8 cellular contexts compared by ENCODE assay signal in genomic region chr11:119169272-119169719, GRCh38. TPM values are rescaled to one million over a fixed set of nuclear protein-coding genes. Genes with fewer than 3 reads are reported as not detected.
DNase-seq lines count a peak whose midpoint lies in the region; ATAC-seq and TF ChIP-seq lines count a peak whose summit lies in the region.

No MANE protein-coding gene starts in this region.

- H3K4me3 ChIP-seq in GM12864 (ENCODE audit: low read depth, low read length) (peak overlapping the region; percentile 77), SK-N-SH (ENCODE audit: low read depth in 2 of 2, low read length in 1 of 2) (peak overlapping the region; percentile 61 to 76), lower leg skin (ENCODE audit: low read depth, poor library complexity, severe bottlenecking) (peak overlapping the region; percentile 74)

- H3K79me2 ChIP-seq in SK-N-SH (ENCODE audit: insufficient read depth) = no peaks in the 10 kb centered on the region

- 51% methylated on average over 7 of the region's 15 CpGs for WGBS in SK-N-SH (ENCODE audit: low lambda C conversion rate)
- WGBS in lower leg skin, 2 donors = 5 to 8% methylated on average over 15 of the region's 15 CpGs

- peak overlapping the region; percentile 88 for H3K4me3 Mint-ChIP-seq in dendritic cell treated with granulocyte-macrophage colony-stimulating factor and Interleukin-4, amounts not matched to agents 40 ng/mL and 50 ng/mL, for 4 days

- H3K9me3 ChIP-seq in SK-N-SH = no peaks in the 10 kb centered on the region

- peak overlapping the region; percentile 95; the same call in 1 of the 2 replicates for H2AFZ ChIP-seq in SK-N-SH (ENCODE audit: low read depth)

- TF ChIP-seq EP300 in SK-N-SH (IDR thresholded peaks at IDR 0.05; ENCODE audit: borderline replicate concordance in 1 of 2, low read depth in 1 of 2, low read length in 1 of 2) = no peak

- H3K27ac ChIP-seq in SK-N-SH (ENCODE audit: low read depth in 2 of 2, low read length in 1 of 2) = peak overlapping the region; percentile 55 to 74

- H3K36me3 ChIP-seq in SK-N-SH (replicated peaks in 1 of 2; ENCODE audit: control insufficient read depth in 1 of 2, insufficient read depth in 2 of 2, low read length in 1 of 2) = peaks cover 0 to 6% of the 10 kb centered on the region in 2 experiments

- H3K9me3 Mint-ChIP-seq in dendritic cell treated with granulocyte-macrophage colony-stimulating factor and Interleukin-4, amounts not matched to agents 40 ng/mL and 50 ng/mL, for 4 days = no peaks in the 10 kb centered on the region

- H3K4me1 Mint-ChIP-seq in dendritic cell treated with granulocyte-macrophage colony-stimulating factor and Interleukin-4, amounts not matched to agents 40 ng/mL and 50 ng/mL, for 4 days (ENCODE audit: low read depth) = peaks cover 35% of the 10 kb centered on the region

- H3K36me3 Mint-ChIP-seq in dendritic cell treated with granulocyte-macrophage colony-stimulating factor and Interleukin-4, amounts not matched to agents 40 ng/mL and 50 ng/mL, for 4 days (ENCODE audit: low read depth) = peaks cover 12% of the 10 kb centered on the region

- no peaks in the 10 kb centered on the region for H4K20me1 ChIP-seq in SK-N-SH (ENCODE audit: insufficient read depth)

- peaks cover 5 to 8% of the 10 kb centered on the region in 2 experiments; a peak in 2 of 4 replicates for H3K4me1 ChIP-seq in SK-N-SH (ENCODE audit: control insufficient read depth in 1 of 2, insufficient read depth in 2 of 2, low read depth in 1 of 2, low read length in 1 of 2)

- no peak for TF ChIP-seq CTCF in GM12864 (IDR thresholded peaks at IDR 0.05; ENCODE audit: low read depth, low read length, missing control alignments)
- no peak for TF ChIP-seq CTCF in SK-N-SH (IDR thresholded peaks at IDR 0.05)
- no peak for TF ChIP-seq CTCF in lower leg skin (IDR thresholded peaks at IDR 0.05)

- no peaks in the 10 kb centered on the region for H3K9me2 ChIP-seq in SK-N-SH

- TF ChIP-seq POLR2A in lower leg skin (IDR thresholded peaks at IDR 0.05) = no peak

- no peak for TF ChIP-seq RAD21 in SK-N-SH (IDR thresholded peaks at IDR 0.05; ENCODE audit: low read length)

- peak overlapping the region; percentile 88 for H3K27ac Mint-ChIP-seq in dendritic cell treated with granulocyte-macrophage colony-stimulating factor and Interleukin-4, amounts not matched to agents 40 ng/mL and 50 ng/mL, for 4 days

- DNase-seq in GM12864 (ENCODE audit: low read depth) = peak; percentile 24
- DNase-seq in SK-N-SH = no peak
- no peak for DNase-seq in lower leg skin (ENCODE audit: low spot score in 2 of 2)
- peak; percentile 9 for DNase-seq in stimulated activated CD8-positive, alpha-beta memory T cell treated with anti-CD3 and anti-CD28 coated beads, Interleukin-4, amount 100 ng/mL, for 24 hours (ENCODE audit: low read depth)
- no peak for DNase-seq in amniotic stem cell (lab: John Stamatoyannopoulos, UW)
- DNase-seq in activated gamma-delta T cell (lab: John Stamatoyannopoulos, UW) = no peak

- no peaks in the 10 kb centered on the region for H3K27me3 ChIP-seq in SK-N-SH (ENCODE audit: insufficient read depth)

- no peaks in the 10 kb centered on the region for H3K27me3 Mint-ChIP-seq in dendritic cell treated with granulocyte-macrophage colony-stimulating factor and Interleukin-4, amounts not matched to agents 40 ng/mL and 50 ng/mL, for 4 days

- peak overlapping the region; percentile 97 for H3K4me2 ChIP-seq in SK-N-SH

- CTCF ChIA-PET in SK-N-SH (lab: Yijun Ruan, JAX) = interaction anchor here (0.6 to 3.2 kb wide), 23 partner anchors 8 to 205 kb away, joined by 3 to 32 read pairs (median 5); partner anchors contain the start of genes CBL and NHERF4

- intact Hi-C loops in dendritic cell treated with granulocyte-macrophage colony-stimulating factor and Interleukin-4, amounts not matched to agents 40 ng/mL and 50 ng/mL, for 4 days (cut with micrococcal nuclease) = loop anchor here (2.0 kb wide), 1 partner anchor 28 kb away; no protein-coding TSS in a partner anchor
- intact Hi-C loops in lower leg skin (cut with DNase I; ENCODE audit: low total_unique reads) = no loop called here

- H3K9ac ChIP-seq in SK-N-SH = peak overlapping the region; percentile 86

- peaks cover 12% of the 10 kb centered on the region for H3F3A ChIP-seq in SK-N-SH (replicated peaks; ENCODE audit: insufficient read depth)

- POLR2A ChIA-PET in SK-N-SH (lab: Yijun Ruan, JAX) = interaction anchor here (1.0 to 1.2 kb wide), 3 partner anchors 9 to 67 kb away, joined by 3 to 4 read pairs (median 3); partner anchors contain the start of gene C2CD2L

- ATAC-seq in HG02798 (IDR thresholded peaks at IDR 0.05; ENCODE audit: poor library complexity, unreplicated experiment) = peak; percentile 18

TF ChIP-seq in SK-N-SH, 30 proteins besides CTCF, POLR2A, EP300 and RAD21:
- no peak for TF ChIP-seq MAX (IDR thresholded peaks at IDR 0.05; ENCODE audit: low read depth)

RNA-seq across cellular contexts. Expression of gene NLRX1, which starts 0.8 kb away (rescaled TPM):
- 13.7 and 13.8 TPM in 2 replicates for polyA plus RNA-seq in SK-N-SH (2012; rRNA removed)
- 4.3 and 8.4 TPM in 2 replicates for polyA plus RNA-seq in SK-N-SH (2012; cell fraction: cytosol; rRNA removed)
- 18.5 and 18.6 TPM in 2 replicates for polyA plus RNA-seq in SK-N-SH (2012; cell fraction: nucleus; rRNA removed)
- total RNA-seq in lower leg skin = 10 to 100 TPM; 31.4 to 58.0 (median 47.1) TPM

RNA-seq across cellular contexts. Expression of gene NHERF4, which starts 16.0 kb away (rescaled TPM):
- polyA plus RNA-seq in SK-N-SH (2012; rRNA removed) = not detected in 2 replicates
- polyA plus RNA-seq in SK-N-SH (2012; cell fraction: cytosol; rRNA removed) = not detected in 2 replicates
- polyA plus RNA-seq in SK-N-SH (2012; cell fraction: nucleus; rRNA removed) = 0.05 and 0.17 TPM in 2 replicates
- under 1 TPM in 2 of 4 donors, not detected in 2; 0.27 to 0.53 TPM for total RNA-seq in lower leg skin

RNA-seq across cellular contexts. Expression of gene ABCG4, which starts 20.4 kb away (rescaled TPM):
- 0.50 and 0.72 TPM in 2 replicates for polyA plus RNA-seq in SK-N-SH (2012; rRNA removed)
- 0.27 and 0.38 TPM in 2 replicates for polyA plus RNA-seq in SK-N-SH (2012; cell fraction: cytosol; rRNA removed)
- polyA plus RNA-seq in SK-N-SH (2012; cell fraction: nucleus; rRNA removed) = 2.5 and 3.0 TPM in 2 replicates
- 1 to 10 TPM in 1 of 4 donors, under 1 TPM in 3; 0.52 to 1.1 (median 0.67) TPM for total RNA-seq in lower leg skin

RNA-seq across cellular contexts. Expression of gene CBL, which starts 36.8 kb away (rescaled TPM):
- 9.5 and 10.4 TPM in 2 replicates for polyA plus RNA-seq in SK-N-SH (2012; rRNA removed)
- polyA plus RNA-seq in SK-N-SH (2012; cell fraction: cytosol; rRNA removed) = 9.7 and 11.1 TPM in 2 replicates
- 11.5 and 17.0 TPM in 2 replicates for polyA plus RNA-seq in SK-N-SH (2012; cell fraction: nucleus; rRNA removed)
- total RNA-seq in lower leg skin = 10 to 100 TPM; 11.7 to 14.6 (median 14.0) TPM

RNA-seq across cellular contexts. Expression of gene HINFP, which starts 47.9 kb away (rescaled TPM):
- 21.8 and 36.1 TPM in 2 replicates for polyA plus RNA-seq in SK-N-SH (2012; rRNA removed)
- 10.6 and 14.6 TPM in 2 replicates for polyA plus RNA-seq in SK-N-SH (2012; cell fraction: cytosol; rRNA removed)
- 113 and 143 TPM in 2 replicates for polyA plus RNA-seq in SK-N-SH (2012; cell fraction: nucleus; rRNA removed)
- 10 to 100 TPM; 15.0 to 39.6 (median 31.2) TPM for total RNA-seq in lower leg skin

Comparison
In these comparisons a context has a peak if more than half of its experiments do, and no peak if none do; other contexts are left out.
1. DNase-seq: peak in GM12864 (single experiment) and stimulated activated CD8-positive, alpha-beta memory T cell treated with anti-CD3 and anti-CD28 coated beads, Interleukin-4, amount 100 ng/mL, for 24 hours (single experiment); none in SK-N-SH (single experiment), lower leg skin (0 of 2), amniotic stem cell (single experiment) and activated gamma-delta T cell (single experiment).
2. Peak in every context shown above with its lines, with median percentiles within 50 percentile points of each other: H3K4me3 ChIP-seq.